8 cellular contexts compared by ENCODE assay signal in genomic region chr2:152715854-152716428, GRCh38. TPM values are rescaled to one million over a fixed set of nuclear protein-coding genes. Genes with fewer than 3 reads are reported as not detected.
DNase-seq lines count a peak whose midpoint lies in the region; ATAC-seq, FAIRE-seq and TF ChIP-seq lines count a peak whose summit lies in the region.

No MANE protein-coding gene starts in this region.

- CTCF ChIA-PET in CD8-positive, alpha-beta T cell (lab: Charles Lee): interaction anchor here (0.6 to 0.7 kb wide), 2 partner anchors 9 to 13 kb away, joined by 3 read pairs; no protein-coding TSS in a partner anchor

- H3K27ac Mint-ChIP-seq in CD8-positive, alpha-beta T cell: peak overlapping the region; percentile 100
- peak overlapping the region; percentile 99 for H3K27ac Mint-ChIP-seq in nephron progenitor cell

- peaks cover 63% of the 10 kb centered on the region for H3K36me3 Mint-ChIP-seq in CD8-positive, alpha-beta T cell
- H3K36me3 Mint-ChIP-seq in nephron progenitor cell (ENCODE audit: low read depth): peaks cover 39% of the 10 kb centered on the region

- no peaks in the 10 kb centered on the region for H3K36me3 ChIP-seq in CD8-positive, alpha-beta T cell (ENCODE audit: insufficient read depth, low read length)
- H3K36me3 ChIP-seq in RWPE2 (ENCODE audit: low read depth): peaks cover 51% of the 10 kb centered on the region

- peak overlapping the region; percentile 99 for H3K27ac ChIP-seq in CD8-positive, alpha-beta T cell (ENCODE audit: low read depth, low read length)
- H3K27ac ChIP-seq in RWPE2 (ENCODE audit: poor library complexity, severe bottlenecking) (peak overlapping the region; percentile 84), dorsolateral prefrontal cortex (peak overlapping the region in 1 of 59 donors; percentile 99)

- no peaks in the 10 kb centered on the region for H3K9me3 Mint-ChIP-seq in CD8-positive, alpha-beta T cell
- H3K9me3 Mint-ChIP-seq in nephron progenitor cell: no peaks in the 10 kb centered on the region

- H3K4me3 Mint-ChIP-seq in CD8-positive, alpha-beta T cell: peak overlapping the region; percentile 100
- H3K4me3 Mint-ChIP-seq in nephron progenitor cell: peak overlapping the region; percentile 98

- peak overlapping the region; percentile 95 for H3K4me3 ChIP-seq in CD8-positive, alpha-beta T cell (ENCODE audit: low read depth, low read length)
- peak overlapping the region; percentile 80 for H3K4me3 ChIP-seq in RWPE2 (ENCODE audit: severe bottlenecking)
- H3K4me3 ChIP-seq in dorsolateral prefrontal cortex: peak overlapping the region in 58 of 59 donors; percentile 71 to 99 (median 93)

- peaks cover 32% of the 10 kb centered on the region for H3K4me1 ChIP-seq in CD8-positive, alpha-beta T cell (ENCODE audit: insufficient read depth, low read length)
- H3K4me1 ChIP-seq in RWPE2 (ENCODE audit: insufficient read depth, poor library complexity, severe bottlenecking): peaks cover 10% of the 10 kb centered on the region

- peak; percentile 30 for TF ChIP-seq CTCF in CD8-positive, alpha-beta T cell (IDR thresholded peaks at IDR 0.05)
- TF ChIP-seq CTCF in RWPE2 (IDR thresholded peaks at IDR 0.05; ENCODE audit: poor library complexity, severe bottlenecking): peak; percentile 72
- peak in 11 of 56 donors; percentile 9 to 43 (median 16) for TF ChIP-seq CTCF in dorsolateral prefrontal cortex (IDR thresholded peaks at IDR 0.05 in 54 of 56, conservative IDR thresholded peaks at IDR 0.05 in 2 of 56; ENCODE audit: low read depth in 1 of 56, partially characterized antibody in 56 of 56)
- peak; percentile 66 for TF ChIP-seq CTCF in nephron progenitor cell (IDR thresholded peaks at IDR 0.05)

- H3K9me3 ChIP-seq in CD8-positive, alpha-beta T cell (ENCODE audit: low read length): no peaks in the 10 kb centered on the region
- H3K9me3 ChIP-seq in RWPE2 (ENCODE audit: severe bottlenecking): no peaks in the 10 kb centered on the region

- H3K27me3 ChIP-seq in CD8-positive, alpha-beta T cell (ENCODE audit: insufficient read depth, low read length): no peaks in the 10 kb centered on the region
- H3K27me3 ChIP-seq in RWPE2 (ENCODE audit: insufficient read depth, poor library complexity, severe bottlenecking): no peaks in the 10 kb centered on the region
- no peaks in the 10 kb centered on the region for H3K27me3 ChIP-seq in dorsolateral prefrontal cortex

- intact Hi-C loops in CD8-positive, alpha-beta T cell (cut with DNase I, micrococcal nuclease): loop anchor here (2.0 to 10.0 kb wide), 5 partner anchors 21 to 1429 kb away; partner anchors contain the start of genes ARL5A (in 1 of the 2), NMI (in 1 of the 2) and STAM2 (in 1 of the 2)
- intact Hi-C loops in dorsolateral prefrontal cortex (cut with DNase I): loop anchor here (5.0 to 10.0 kb wide), 2 partner anchors 71 to 379 kb away; partner anchors contain the start of gene FMNL2 (in 1 of the 2)

- peak in 2 of 7 experiments; percentile 20 to 25 for DNase-seq in CD8-positive, alpha-beta T cell
- DNase-seq in GM19240 (ENCODE audit: insufficient read length, low spot score): peak; percentile 2
- DNase-seq in RWPE2 (ENCODE audit: low spot score): no peak
- no peak for DNase-seq in dorsolateral prefrontal cortex
- DNase-seq in nephron progenitor cell: peak; percentile 30
- no peak for DNase-seq in NCI-H226
- no peak for DNase-seq in frontal cortex (ENCODE audit: low spot score in 2 of 2)

- ATAC-seq in CD8-positive, alpha-beta T cell: no peak
- ATAC-seq in RWPE2 (ENCODE audit: low read depth) (no peak), GM21447 (IDR thresholded peaks at IDR 0.05; ENCODE audit: unreplicated experiment) (no peak)

- no peak for FAIRE-seq in frontal cortex (lab: Jason Lieb, UNC)

- H3K4me1 Mint-ChIP-seq in CD8-positive, alpha-beta T cell (ENCODE audit: low read depth): peaks cover 67% of the 10 kb centered on the region
- H3K4me1 Mint-ChIP-seq in nephron progenitor cell: peaks cover 47% of the 10 kb centered on the region

- POLR2A ChIA-PET in CD8-positive, alpha-beta T cell (lab: Charles Lee): interaction anchor here (0.9 to 2.7 kb wide), 4 partner anchors 11 to 27 kb away, joined by 3 to 12 read pairs (median 3); no protein-coding TSS in a partner anchor

- H3K27me3 Mint-ChIP-seq in CD8-positive, alpha-beta T cell (ENCODE audit: low read depth): no peaks in the 10 kb centered on the region
- H3K27me3 Mint-ChIP-seq in nephron progenitor cell (ENCODE audit: low read depth, poor library complexity): no peaks in the 10 kb centered on the region

RNA-seq across cellular contexts. Expression of gene PRPF40A, which starts 1.3 kb away (rescaled TPM):
- total RNA-seq in CD8-positive, alpha-beta T cell: 100 to 1,000 TPM; 164 to 180 TPM
- total RNA-seq in dorsolateral prefrontal cortex: 10 to 100 TPM; 35.0 to 69.8 (median 50.7) TPM
- total RNA-seq in frontal cortex: 105 TPM

RNA-seq across cellular contexts. Expression of gene ARL6IP6, which starts 2.5 kb away (rescaled TPM):
- 1 to 10 TPM; 6.6 to 9.1 TPM for total RNA-seq in CD8-positive, alpha-beta T cell
- 10 to 100 TPM in 98 of 120 experiments, 1 to 10 TPM in 22; 6.5 to 24.0 (median 12.7) TPM for total RNA-seq in dorsolateral prefrontal cortex
- total RNA-seq in frontal cortex: 59.5 TPM

Comparison
In these comparisons a context has a peak if more than half of its experiments do, and no peak if none do; other contexts are left out.
1. DNase-seq: peak in GM19240 (single experiment) and nephron progenitor cell (single experiment); none in RWPE2 (single experiment), dorsolateral prefrontal cortex (0 of 10), NCI-H226 (single experiment) and frontal cortex (0 of 2).
2. Peak in every context shown above with its lines, with median percentiles within 50 percentile points of each other: H3K4me3 ChIP-seq.